In the genomic region with DNA sequence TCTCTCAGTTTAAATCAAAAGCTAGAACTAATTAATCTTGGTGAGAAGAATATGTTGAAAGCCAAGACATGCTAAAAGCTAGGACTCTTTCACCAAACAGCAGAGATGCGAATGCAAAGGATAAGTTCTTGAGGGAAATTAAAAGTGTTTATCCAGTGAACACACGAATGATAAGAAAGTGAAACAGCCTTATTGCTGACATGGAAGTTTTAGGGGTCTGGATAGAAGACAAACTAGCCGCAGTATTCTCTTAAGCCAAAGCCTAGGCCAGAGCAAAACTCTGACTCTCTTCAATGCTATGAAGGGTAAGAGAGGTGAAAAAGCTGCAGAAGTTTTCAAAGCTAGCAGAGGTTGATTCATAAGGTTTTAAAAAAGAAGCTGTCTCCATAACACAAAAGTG, we compare ENCODE assay signal across 21 cellular contexts.
A peak's percentile ranks its signal among the peaks of the same experiment; 100 is the strongest.
DNase-seq lines count a peak whose midpoint lies in the region; ATAC-seq, FAIRE-seq and TF ChIP-seq lines count a peak whose summit lies in the region.
"Had no signal": no experiment of that assay in that cellular context is flagged by ENCODE, and none has a peak within 500 bp of the region (broad histone marks: within the 10 kb centered on the region; RNA-seq: fewer than 3 reads in every experiment).

No MANE protein-coding gene starts in this region.

- no peak for TF ChIP-seq CTCF in A549 (IDR thresholded peaks at IDR 0.05)
- TF ChIP-seq CTCF in IMR-90 (conservative IDR thresholded peaks at IDR 0.05; ENCODE audit: low read depth, low read length), result no peak
- TF ChIP-seq CTCF in neural progenitor cell (IDR thresholded peaks at IDR 0.05), result no peak

- H4K8ac ChIP-seq in IMR-90 (ENCODE audit: low read depth in 2 of 2, low read length in 2 of 2), result no peak overlapping the region

- no peak for TF ChIP-seq EP300 in A549 (IDR thresholded peaks at IDR 0.05)

- H3K9me1 ChIP-seq in IMR-90 (ENCODE audit: insufficient read depth, low read length), result no peaks in the 10 kb centered on the region

- no peak overlapping the region for H2AK9ac ChIP-seq in IMR-90 (replicated peaks; ENCODE audit: low read depth, low read length, poor library complexity)

- POLR2A ChIA-PET in A549 (lab: Yijun Ruan, JAX), result no interaction called here
- POLR2A ChIA-PET in IMR-90 (lab: Charles Lee; ENCODE audit: unreplicated experiment), result no interaction called here

- no peak for DNase-seq in A549 (ENCODE audit: low read depth in 1 of 2, low spot score in 1 of 2)
- DNase-seq in IMR-90, result no peak
- no peak for DNase-seq in neural progenitor cell (ENCODE audit: low spot score)
- DNase-seq in NCI-H2196 treated with DMSO at 0.1 percent for 48 hours (lab: John Stamatoyannopoulos, UW; ENCODE audit: unreplicated experiment), result no peak
- DNase-seq: 8988T; AML-193; Caco-2; Calu3; CD4-positive, alpha-beta T cell; CD8-positive, alpha-beta T cell; DMS79 treated with DMSO at 0.1 percent for 48 hours; GF-D8 had no signal

- no peak overlapping the region for H3K14ac ChIP-seq in IMR-90 (replicated peaks; ENCODE audit: low read depth, low read length)

- H3K23ac ChIP-seq in IMR-90 (ENCODE audit: low read depth, low read length), result no peak overlapping the region

- no peaks in the 10 kb centered on the region for H3F3A ChIP-seq in neural progenitor cell (ENCODE audit: low read depth)

- H2BK5ac ChIP-seq in IMR-90 (ENCODE audit: low read depth, low read length, poor library complexity, severe bottlenecking), result no peak overlapping the region

- no peaks in the 10 kb centered on the region for H3K27me3 ChIP-seq in IMR-90 (ENCODE audit: control insufficient read depth, insufficient read depth, low read length)
- no peaks in the 10 kb centered on the region for H3K27me3 ChIP-seq in neural progenitor cell
- H3K27me3 ChIP-seq: BLaER1 treated with 17β-estradiol and CSF1 and Interleukin-3, amounts not matched to agents 10 nM and 100 nM had no signal

- BruUV-seq in IMR-90 (replicated peaks; lab: Mats Ljungman, UMichigan), result no TSS peak

- H3K36me3 ChIP-seq in IMR-90 (ENCODE audit: control insufficient read depth, insufficient read depth, low read length) (no peaks in the 10 kb centered on the region), neural progenitor cell (no peaks in the 10 kb centered on the region)
- H3K36me3 ChIP-seq: BLaER1 treated with 17β-estradiol and CSF1 and Interleukin-3, amounts not matched to agents 10 nM and 100 nM had no signal

- H3K27ac ChIP-seq in A549 (no peak overlapping the region), IMR-90 (ENCODE audit: insufficient read depth, low read length) (no peak overlapping the region), neural progenitor cell (no peak overlapping the region)
- H3K27ac ChIP-seq: BLaER1 treated with 17β-estradiol and CSF1 and Interleukin-3, amounts not matched to agents 10 nM and 100 nM; C4-2B had no signal

- no peak overlapping the region for H4K5ac ChIP-seq in IMR-90 (ENCODE audit: low read depth, low read length)

- TF ChIP-seq RAD21 in A549 (conservative IDR thresholded peaks at IDR 0.05 in 1 of 2, IDR thresholded peaks at IDR 0.05 in 1 of 2) (no peak), IMR-90 (IDR thresholded peaks at IDR 0.05; ENCODE audit: low read length) (no peak)

- no peak overlapping the region for H2BK15ac ChIP-seq in IMR-90 (ENCODE audit: low read depth, low read length)

- no peak overlapping the region for H3K4me2 ChIP-seq in A549
- H3K4me2 ChIP-seq in IMR-90 (ENCODE audit: low read depth, low read length), result no peak overlapping the region
- H3K4me2 ChIP-seq in neural progenitor cell, result no peak overlapping the region
- H3K4me2 ChIP-seq: BLaER1 treated with 17β-estradiol and CSF1 and Interleukin-3, amounts not matched to agents 10 nM and 100 nM had no signal

- no peak overlapping the region for H2BK20ac ChIP-seq in IMR-90 (ENCODE audit: low read depth, low read length)

- no peak overlapping the region for H3K18ac ChIP-seq in IMR-90 (ENCODE audit: low read depth, low read length)

- dilution Hi-C loops in IMR-90 (cut with HindIII; ENCODE audit: low sequenced_read_pairs, unreplicated experiment), result no loop called here

- H3K4ac ChIP-seq in IMR-90 (ENCODE audit: low read depth, low read length), result no peak overlapping the region

- no peak overlapping the region for H4K91ac ChIP-seq in IMR-90 (ENCODE audit: insufficient read depth, low read depth, low read length)

- TF ChIP-seq POLR2A in A549 (IDR thresholded peaks at IDR 0.05; ENCODE audit: low read length) (no peak), IMR-90 (IDR thresholded peaks at IDR 0.05; ENCODE audit: low read depth, low read length) (no peak)

- in situ Hi-C loops in IMR-90 (cut with MboI; ENCODE audit: low sequenced_read_pairs), result no loop called here

- H3K27me3 Mint-ChIP-seq in neural progenitor cell (ENCODE audit: insufficient read depth, low read depth), result no peaks in the 10 kb centered on the region
- H3K27me3 Mint-ChIP-seq: B cell had no signal

- H3K27ac Mint-ChIP-seq in neural progenitor cell, result no peak overlapping the region
- H3K27ac Mint-ChIP-seq: B cell; CD4-positive, alpha-beta T cell; CD8-positive, alpha-beta T cell had no signal

- CTCF ChIA-PET in A549 (lab: Yijun Ruan, JAX) (no interaction called here), IMR-90 (lab: Yijun Ruan, JAX) (no interaction called here)

- H4K20me1 ChIP-seq in IMR-90 (ENCODE audit: insufficient read depth, low read length), result no peaks in the 10 kb centered on the region
- H4K20me1 ChIP-seq in neural progenitor cell (ENCODE audit: low read depth), result no peaks in the 10 kb centered on the region
- H4K20me1 ChIP-seq: BLaER1 treated with 17β-estradiol and CSF1 and Interleukin-3, amounts not matched to agents 10 nM and 100 nM had no signal

- no peak overlapping the region for H2BK120ac ChIP-seq in IMR-90 (ENCODE audit: low read depth, low read length)

- no peaks in the 10 kb centered on the region for H3K79me2 ChIP-seq in neural progenitor cell (ENCODE audit: low read depth)

- H3K4me3 ChIP-seq in A549 (no peak overlapping the region), IMR-90 (ENCODE audit: insufficient read depth, low read depth, low read length) (no peak overlapping the region), neural progenitor cell (no peak overlapping the region)
- H3K4me3 ChIP-seq: BLaER1 treated with 17β-estradiol and CSF1 and Interleukin-3, amounts not matched to agents 10 nM and 100 nM had no signal

- peaks cover 2% of the 10 kb centered on the region for H3K9me3 Mint-ChIP-seq in neural progenitor cell
- H3K9me3 Mint-ChIP-seq: CD4-positive, alpha-beta T cell; CD8-positive, alpha-beta T cell had no signal

- 9% methylated on average over 3 of the region's 3 CpGs for WGBS in A549 (ENCODE audit: missing lambda C conversion rate)
- WGBS in IMR-90 (ENCODE audit: extremely low coverage in 2 of 2, insufficient read length in 1 of 2), 2 experiments, result 86% methylated on average over 1 of the region's 3 CpGs; no CpG with 5 or more reads in 1 of the 2 experiments

- H3K9ac ChIP-seq in IMR-90 (ENCODE audit: low read depth, low read length), result no peak overlapping the region
- no peak overlapping the region for H3K9ac ChIP-seq in neural progenitor cell
- H3K9ac ChIP-seq: BLaER1 treated with 17β-estradiol and CSF1 and Interleukin-3, amounts not matched to agents 10 nM and 100 nM had no signal

- no peaks in the 10 kb centered on the region for H3K79me1 ChIP-seq in IMR-90 (ENCODE audit: low read depth in 1 of 2, low read length in 2 of 2)

- no peaks in the 10 kb centered on the region for H3K4me1 Mint-ChIP-seq in neural progenitor cell
- H3K4me1 Mint-ChIP-seq: B cell had no signal

- no peak for FAIRE-seq in A549 (lab: Jason Lieb, UNC)
- FAIRE-seq: A204.1, D721Med, G401.6, GM12891, GM19239 had no signal

- intact Hi-C loops in IMR-90 (cut with micrococcal nuclease), result no loop called here

- no peaks in the 10 kb centered on the region for H3K9me3 ChIP-seq in A549
- H3K9me3 ChIP-seq in IMR-90 (ENCODE audit: control insufficient read depth, insufficient read depth, low read length), result no peaks in the 10 kb centered on the region
- no peaks in the 10 kb centered on the region for H3K9me3 ChIP-seq in neural progenitor cell (ENCODE audit: low read depth)
- H3K9me3 ChIP-seq: BLaER1 treated with 17β-estradiol and CSF1 and Interleukin-3, amounts not matched to agents 10 nM and 100 nM; Caco-2 had no signal

- no peaks in the 10 kb centered on the region for H3K36me3 Mint-ChIP-seq in neural progenitor cell
- H3K36me3 Mint-ChIP-seq: CD8-positive, alpha-beta T cell had no signal

- no peak overlapping the region for H2AK5ac ChIP-seq in IMR-90 (ENCODE audit: low read depth, low read length)

- ATAC-seq in A549 (no peak), IMR-90 (ENCODE audit: low read depth) (no peak), HG02610 (IDR thresholded peaks at IDR 0.05; ENCODE audit: unreplicated experiment) (no peak)
- ATAC-seq: CD8-positive, alpha-beta T cell had no signal

- H3K4me1 ChIP-seq in A549, result no peaks in the 10 kb centered on the region
- H3K4me1 ChIP-seq in IMR-90 (ENCODE audit: control insufficient read depth, insufficient read depth, low read length), result no peaks in the 10 kb centered on the region
- no peaks in the 10 kb centered on the region for H3K4me1 ChIP-seq in neural progenitor cell
- H3K4me1 ChIP-seq: BLaER1 treated with 17β-estradiol and CSF1 and Interleukin-3, amounts not matched to agents 10 nM and 100 nM; Caco-2 had no signal

- H3K4me3 Mint-ChIP-seq in neural progenitor cell, result no peak overlapping the region
- H3K4me3 Mint-ChIP-seq: B cell; CD4-positive, alpha-beta T cell; CD8-positive, alpha-beta T cell had no signal

- H2AFZ ChIP-seq in IMR-90 (replicated peaks; ENCODE audit: low read length, poor library complexity), result no peak overlapping the region
- H2AFZ ChIP-seq in neural progenitor cell (replicated peaks), result peak overlapping the region; percentile 35

- H3K56ac ChIP-seq in IMR-90 (ENCODE audit: extremely low read depth, insufficient read depth, low read length), result no peak overlapping the region

TF ChIP-seq in A549, 52 proteins besides CTCF, POLR2A, EP300 and RAD21:
- TF ChIP-seq ZNF302 (CRISPR knock-in tag; IDR thresholded peaks at IDR 0.05) (no peak), MAFK (IDR thresholded peaks at IDR 0.05; ENCODE audit: partially characterized antibody) (peak; percentile 41)

TF ChIP-seq in IMR-90, 13 proteins besides CTCF, POLR2A, EP300 and RAD21:
- TF ChIP-seq MAFK (IDR thresholded peaks at IDR 0.05; ENCODE audit: low read depth, low read length) (peak; percentile 50), RFX5 (IDR thresholded peaks at IDR 0.05; ENCODE audit: low read depth, low read length) (no peak), MXI1 (IDR thresholded peaks at IDR 0.05; ENCODE audit: borderline replicate concordance, low read depth, low read length) (no peak), RCOR1 (IDR thresholded peaks at IDR 0.05; ENCODE audit: insufficient replicate concordance, low read length) (no peak), CHD1 (IDR thresholded peaks at IDR 0.05; ENCODE audit: low read depth, low read length) (no peak), FOS (IDR thresholded peaks at IDR 0.05; ENCODE audit: low read depth, low read length) (no peak)
